ENCODE assay signal across 23 cellular contexts in the genomic region with DNA sequence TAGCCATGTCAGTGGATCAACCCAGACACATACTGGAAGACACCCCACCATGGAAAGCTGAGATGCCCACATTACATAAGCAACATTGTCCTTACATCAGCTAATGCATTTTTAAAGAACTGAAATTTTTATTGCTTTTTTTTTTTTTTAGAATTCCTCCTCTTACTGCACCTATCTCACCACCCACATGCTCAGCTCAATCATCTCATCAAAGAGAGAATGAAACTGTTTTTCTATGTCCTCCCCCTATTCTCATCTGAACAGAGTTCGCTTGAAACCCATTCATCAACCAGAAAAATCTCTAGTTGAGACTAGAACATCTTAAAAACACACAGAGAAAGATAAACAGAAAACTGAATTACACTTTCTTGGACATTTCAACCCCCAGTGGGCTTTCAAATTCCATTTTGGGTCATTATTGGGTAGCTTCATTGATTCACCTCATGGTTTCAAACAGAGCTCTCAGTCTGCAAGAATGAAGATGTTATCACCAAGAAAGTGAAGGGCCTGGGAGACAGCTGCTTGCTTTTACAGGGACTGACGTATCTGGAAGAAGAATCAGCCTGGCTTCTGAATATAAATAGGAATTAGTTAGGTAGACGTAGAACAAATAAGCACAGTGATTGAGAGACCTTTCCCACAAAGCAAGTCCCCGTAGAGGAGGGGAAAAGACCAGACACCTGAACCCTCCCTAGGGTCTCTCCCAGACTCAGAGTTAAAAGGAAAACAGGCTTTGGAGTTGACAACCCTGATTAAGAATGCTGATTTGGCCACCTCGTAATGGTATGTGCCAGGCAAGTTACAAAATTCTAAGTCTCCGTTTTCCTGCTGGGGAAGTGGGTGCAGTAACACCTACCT.
DNase-seq lines count a peak whose midpoint lies in the region; ATAC-seq and TF ChIP-seq lines count a peak whose summit lies in the region.
"Had no signal": no experiment of that assay in that cellular context is flagged by ENCODE, and none has a peak within 500 bp of the region (broad histone marks: within the 10 kb centered on the region; RNA-seq: fewer than 3 reads in every experiment).

No MANE protein-coding gene starts in this region.

- POLR2A ChIA-PET in activated CD4-positive, alpha-beta T cell treated with anti-CD3 and anti-CD28 coated beads for 36 hours (lab: Charles Lee) = interaction anchor here (0.6 kb wide), 1 partner anchor 1260 kb away, joined by 3 read pairs; no protein-coding TSS in a partner anchor

- intact Hi-C loops in adrenal gland (cut with DNase I) = no loop called here
- intact Hi-C loops in activated CD4-positive, alpha-beta T cell treated with anti-CD3 and anti-CD28 coated beads for 36 hours (cut with DNase I, micrococcal nuclease) = no loop called here

- H3K9me3 ChIP-seq in adrenal gland (replicated peaks in 1 of 3) (no peaks in the 10 kb centered on the region), mesodermal cell (ENCODE audit: control insufficient read depth, low read length) (no peaks in the 10 kb centered on the region)
- H3K9me3 ChIP-seq: heart right ventricle, thyroid gland had no signal

- 63 to 75% (median 70%) methylated on average over 6 of the region's 6 CpGs for WGBS in adrenal gland, 4 donors
- WGBS in mesodermal cell (ENCODE audit: insufficient coverage in 2 of 2), 2 experiments = 52 to 53% methylated on average over 4 to 5 of the region's 6 CpGs

- no peaks in the 10 kb centered on the region for H3K36me3 ChIP-seq in adrenal gland (replicated peaks in 1 of 2)
- H3K36me3 ChIP-seq in mesodermal cell (ENCODE audit: control insufficient read depth, insufficient read depth, low read length) = no peaks in the 10 kb centered on the region
- H3K36me3 ChIP-seq: heart right ventricle, thyroid gland had no signal

- H3K4me1 Mint-ChIP-seq in nephron progenitor cell = peaks cover 57% of the 10 kb centered on the region
- H3K4me1 Mint-ChIP-seq in activated CD4-positive, alpha-beta T cell treated with anti-CD3 and anti-CD28 coated beads for 36 hours = no peaks in the 10 kb centered on the region

- no peaks in the 10 kb centered on the region for H3K9me3 Mint-ChIP-seq in nephron progenitor cell
- no peaks in the 10 kb centered on the region for H3K9me3 Mint-ChIP-seq in activated CD4-positive, alpha-beta T cell treated with anti-CD3 and anti-CD28 coated beads for 36 hours (ENCODE audit: low read depth)
- H3K9me3 Mint-ChIP-seq: activated T-cell treated with anti-CD3 and anti-CD28 coated beads, Interleukin-2, amount 50 U/mL, for 4 hours; brain; CD8-positive, alpha-beta T cell; stimulated activated naive CD8-positive, alpha-beta T cell treated with anti-CD3 and anti-CD28 coated beads, Interleukin-15, Interleukin-2, amounts not matched to agents 100 ng/mL and 50 ng/mL, for 24 hours had no signal

- peak overlapping the region in 3 of 5 donors; percentile 24 to 74 (median 53) for H3K27ac ChIP-seq in adrenal gland
- H3K27ac ChIP-seq in mesodermal cell (ENCODE audit: low read depth, low read length, severe bottlenecking) = peak overlapping the region; percentile 88
- H3K27ac ChIP-seq: heart right ventricle, thyroid gland had no signal

- CTCF ChIA-PET in activated CD4-positive, alpha-beta T cell treated with anti-CD3 and anti-CD28 coated beads for 36 hours (lab: Charles Lee) = interaction anchor here (0.6 to 0.9 kb wide), 3 partner anchors 10 to 535 kb away, joined by 3 read pairs; no protein-coding TSS in a partner anchor

- H3K36me3 Mint-ChIP-seq in nephron progenitor cell (ENCODE audit: low read depth) = no peaks in the 10 kb centered on the region
- no peaks in the 10 kb centered on the region for H3K36me3 Mint-ChIP-seq in activated CD4-positive, alpha-beta T cell treated with anti-CD3 and anti-CD28 coated beads for 36 hours (ENCODE audit: low read depth)
- H3K36me3 Mint-ChIP-seq: brain; CD8-positive, alpha-beta T cell; naive thymus-derived CD8-positive, alpha-beta T cell had no signal

- no peak for TF ChIP-seq POLR2A in adrenal gland (IDR thresholded peaks at IDR 0.05)

- H3K4me1 ChIP-seq in adrenal gland (replicated peaks in 1 of 2) = peaks cover 18 to 36% of the 10 kb centered on the region in 2 donors
- H3K4me1 ChIP-seq in mesodermal cell (ENCODE audit: control insufficient read depth, insufficient read depth, low read length, poor library complexity, severe bottlenecking) = peaks cover 37% of the 10 kb centered on the region

- no peaks in the 10 kb centered on the region for H3K27me3 ChIP-seq in adrenal gland
- H3K27me3 ChIP-seq: thyroid gland had no signal

- no peak for ATAC-seq in HG03175 (IDR thresholded peaks at IDR 0.05; ENCODE audit: unreplicated experiment)
- no peak for ATAC-seq in activated CD4-positive, alpha-beta T cell treated with anti-CD3 and anti-CD28 coated beads for 36 hours
- ATAC-seq: activated T-cell treated with anti-CD3 and anti-CD28 coated beads, Interleukin-2, amount 50 U/mL, for 4 hours; CD8-positive, alpha-beta T cell; heart right ventricle; HepG2; left colon; naive thymus-derived CD8-positive, alpha-beta T cell; right cardiac atrium had no signal

- TF ChIP-seq CTCF in adrenal gland (IDR thresholded peaks at IDR 0.05) (no peak), nephron progenitor cell (IDR thresholded peaks at IDR 0.05) (no peak)

- DNase-seq in NCI-H2171 treated with DMSO at 0.1 percent for 48 hours (lab: John Stamatoyannopoulos, UW) (peak; percentile 53), NCI-H2171 (lab: John Stamatoyannopoulos, UW) (no peak), adrenal gland (no peak), nephron progenitor cell (no peak), occipital lobe (lab: John Stamatoyannopoulos, UW) (no peak)
- no peak for DNase-seq in activated CD4-positive, alpha-beta T cell treated with anti-CD3 and anti-CD28 coated beads for 36 hours
- DNase-seq: activated T-cell treated with anti-CD3 and anti-CD28 coated beads, Interleukin-2, amount 50 U/mL, for 4 hours; AML-193; CD8-positive, alpha-beta T cell; DMS153; GM23248; heart right ventricle; left colon; naive thymus-derived CD8-positive, alpha-beta T cell; NCI-H187 treated with DMSO at 0.1 percent for 48 hours; right cardiac atrium; Right ventricle myocardium superior; thyroid gland had no signal

- no peak overlapping the region for H3K4me3 Mint-ChIP-seq in nephron progenitor cell
- no peak overlapping the region for H3K4me3 Mint-ChIP-seq in activated CD4-positive, alpha-beta T cell treated with anti-CD3 and anti-CD28 coated beads for 36 hours
- H3K4me3 Mint-ChIP-seq: activated T-cell treated with anti-CD3 and anti-CD28 coated beads, Interleukin-2, amount 50 U/mL, for 4 hours; brain; CD8-positive, alpha-beta T cell; naive thymus-derived CD8-positive, alpha-beta T cell; stimulated activated naive CD8-positive, alpha-beta T cell treated with anti-CD3 and anti-CD28 coated beads, Interleukin-15, Interleukin-2, amounts not matched to agents 100 ng/mL and 50 ng/mL, for 24 hours had no signal

- H3K27ac Mint-ChIP-seq in nephron progenitor cell = no peak overlapping the region
- H3K27ac Mint-ChIP-seq in activated CD4-positive, alpha-beta T cell treated with anti-CD3 and anti-CD28 coated beads for 36 hours = no peak overlapping the region
- H3K27ac Mint-ChIP-seq: CD8-positive, alpha-beta T cell; naive thymus-derived CD8-positive, alpha-beta T cell; stimulated activated naive CD8-positive, alpha-beta T cell treated with anti-CD3 and anti-CD28 coated beads, Interleukin-15, Interleukin-2, amounts not matched to agents 100 ng/mL and 50 ng/mL, for 24 hours had no signal

- no peaks in the 10 kb centered on the region for H3K27me3 Mint-ChIP-seq in nephron progenitor cell (ENCODE audit: low read depth, poor library complexity)
- peaks cover 10% of the 10 kb centered on the region for H3K27me3 Mint-ChIP-seq in activated CD4-positive, alpha-beta T cell treated with anti-CD3 and anti-CD28 coated beads for 36 hours

- H3K4me3 ChIP-seq in adrenal gland (no peak overlapping the region), mesodermal cell (ENCODE audit: extremely low read depth, insufficient read depth, low read length, poor library complexity, severe bottlenecking) (no peak overlapping the region)
- H3K4me3 ChIP-seq: GM23248, heart right ventricle, thyroid gland had no signal
